ENCODE assay signal across 1 cellular context in the genomic region with DNA sequence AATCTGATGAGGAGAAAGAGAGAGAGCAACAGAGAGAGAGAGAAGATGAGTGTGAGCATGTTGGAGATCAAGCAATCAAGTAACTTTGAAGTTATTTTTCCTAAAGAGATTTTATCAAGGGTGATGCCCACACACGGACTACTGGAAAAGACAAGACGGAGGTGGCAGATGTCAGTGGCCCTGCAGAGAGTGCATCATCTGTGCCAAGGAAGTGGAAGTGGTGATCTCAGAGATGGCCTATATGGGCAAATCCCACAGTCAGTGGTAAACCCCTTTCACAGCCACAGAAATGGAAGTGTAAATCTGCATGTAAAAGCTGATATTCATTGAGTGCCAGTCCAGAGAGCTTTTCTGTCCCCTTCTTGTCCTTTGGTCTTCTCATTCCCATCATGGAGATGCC.
TF ChIP-seq lines count a peak whose summit lies in the region.

No MANE protein-coding gene starts in this region.

TF ChIP-seq in GM23338, 12 proteins besides CTCF, POLR2A, EP300 and RAD21 (continued from another document):
- no peak for TF ChIP-seq JUNB (IDR thresholded peaks at IDR 0.05; ENCODE audit: unreplicated experiment)
- no peak for TF ChIP-seq ZNF331 (CRISPR knock-in tag; IDR thresholded peaks at IDR 0.05; ENCODE audit: low read depth)
- TF ChIP-seq, protein P1, sequence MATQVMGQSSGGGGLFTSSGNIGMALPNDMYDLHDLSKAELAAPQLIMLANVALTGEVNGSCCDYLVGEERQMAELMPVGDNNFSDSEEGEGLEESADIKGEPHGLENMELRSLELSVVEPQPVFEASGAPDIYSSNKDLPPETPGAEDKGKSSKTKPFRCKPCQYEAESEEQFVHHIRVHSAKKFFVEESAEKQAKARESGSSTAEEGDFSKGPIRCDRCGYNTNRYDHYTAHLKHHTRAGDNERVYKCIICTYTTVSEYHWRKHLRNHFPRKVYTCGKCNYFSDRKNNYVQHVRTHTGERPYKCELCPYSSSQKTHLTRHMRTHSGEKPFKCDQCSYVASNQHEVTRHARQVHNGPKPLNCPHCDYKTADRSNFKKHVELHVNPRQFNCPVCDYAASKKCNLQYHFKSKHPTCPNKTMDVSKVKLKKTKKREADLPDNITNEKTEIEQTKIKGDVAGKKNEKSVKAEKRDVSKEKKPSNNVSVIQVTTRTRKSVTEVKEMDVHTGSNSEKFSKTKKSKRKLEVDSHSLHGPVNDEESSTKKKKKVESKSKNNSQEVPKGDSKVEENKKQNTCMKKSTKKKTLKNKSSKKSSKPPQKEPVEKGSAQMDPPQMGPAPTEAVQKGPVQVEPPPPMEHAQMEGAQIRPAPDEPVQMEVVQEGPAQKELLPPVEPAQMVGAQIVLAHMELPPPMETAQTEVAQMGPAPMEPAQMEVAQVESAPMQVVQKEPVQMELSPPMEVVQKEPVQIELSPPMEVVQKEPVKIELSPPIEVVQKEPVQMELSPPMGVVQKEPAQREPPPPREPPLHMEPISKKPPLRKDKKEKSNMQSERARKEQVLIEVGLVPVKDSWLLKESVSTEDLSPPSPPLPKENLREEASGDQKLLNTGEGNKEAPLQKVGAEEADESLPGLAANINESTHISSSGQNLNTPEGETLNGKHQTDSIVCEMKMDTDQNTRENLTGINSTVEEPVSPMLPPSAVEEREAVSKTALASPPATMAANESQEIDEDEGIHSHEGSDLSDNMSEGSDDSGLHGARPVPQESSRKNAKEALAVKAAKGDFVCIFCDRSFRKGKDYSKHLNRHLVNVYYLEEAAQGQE (IDR thresholded peaks at IDR 0.05; ENCODE audit: unreplicated experiment), result no peak
